8 cellular contexts compared by ENCODE assay signal in the genomic region with DNA sequence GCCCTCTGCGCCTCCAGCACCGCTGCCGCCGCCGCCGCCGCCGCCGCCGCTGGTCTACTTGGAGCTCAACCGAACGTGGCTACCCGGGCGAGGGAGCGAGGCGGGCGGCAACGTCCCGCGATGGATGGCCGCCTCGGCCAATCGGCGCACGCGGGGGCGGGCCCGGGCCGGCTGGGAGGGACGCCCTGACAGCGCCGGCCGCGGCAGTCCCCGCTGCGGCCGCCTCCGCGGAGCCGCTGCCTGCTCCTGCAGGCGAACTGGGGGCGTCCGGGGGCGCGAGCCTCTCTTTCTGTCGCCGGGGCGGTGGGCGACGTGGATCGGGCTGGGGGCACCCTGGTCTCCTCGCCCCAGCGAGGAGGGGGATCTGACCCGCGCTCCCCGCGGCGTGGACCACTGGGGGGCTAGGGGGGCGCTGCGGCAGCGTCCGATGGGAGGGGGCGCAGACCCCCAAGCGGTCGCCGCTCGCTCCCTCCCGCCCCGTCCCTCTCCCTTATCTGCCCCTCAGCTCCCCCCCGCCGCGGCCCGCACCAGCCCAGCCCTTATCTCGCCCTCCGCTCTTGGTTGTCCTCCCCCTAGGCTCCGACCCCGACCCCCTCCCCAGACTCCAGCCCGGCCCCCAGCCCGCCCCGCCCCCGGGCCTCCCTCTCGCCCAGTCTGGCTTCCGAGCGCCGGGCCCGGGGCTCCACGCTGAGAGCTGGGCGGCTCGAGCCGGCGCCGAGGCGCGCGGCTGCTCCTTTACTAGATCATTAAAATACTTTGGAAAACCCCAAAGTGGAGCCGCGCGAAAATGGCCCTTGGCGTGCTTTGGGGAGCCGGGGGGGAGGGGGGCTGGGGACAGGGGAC. TPM values are rescaled to one million over a fixed set of nuclear protein-coding genes. Genes with fewer than 3 reads are reported as not detected.
DNase-seq lines count a peak whose midpoint lies in the region; ATAC-seq and TF ChIP-seq lines count a peak whose summit lies in the region.

A gene (minus strand): TSS at position 56 of the 843 bp plus-strand sequence.

- ATAC-seq in GM21515 (IDR thresholded peaks at IDR 0.05; ENCODE audit: unreplicated experiment) (peak; percentile 85), IMR-90 (ENCODE audit: low read depth) (peak; percentile 92)

- H3K36me3 ChIP-seq in IMR-90 (ENCODE audit: control insufficient read depth, insufficient read depth, low read length) (peaks cover 7% of the 10 kb centered on the region), OCI-LY7 (ENCODE audit: insufficient read depth, low read length) (peaks cover 21% of the 10 kb centered on the region), muscle layer of colon (ENCODE audit: insufficient read depth, low read length) (peaks cover 4% of the 10 kb centered on the region)

- H3K9ac ChIP-seq in IMR-90 (ENCODE audit: low read depth, low read length) (peak within 1 kb of the TSS; percentile 87), muscle layer of colon (ENCODE audit: low read length) (peak within 1 kb of the TSS; percentile 76)

- H4K8ac ChIP-seq in IMR-90 (ENCODE audit: low read depth in 2 of 2, low read length in 2 of 2): peak within 1 kb of the TSS; percentile 64 to 71; a peak in 3 of 4 replicates

- peaks cover 17% of the 10 kb centered on the region for H3K9me1 ChIP-seq in IMR-90 (ENCODE audit: insufficient read depth, low read length)

- peaks cover 12% of the 10 kb centered on the region; the same call in 1 of the 2 replicates for H3K79me2 ChIP-seq in OCI-LY7 (ENCODE audit: insufficient read depth, low read depth, low read length)

- no TSS peak for BruUV-seq in IMR-90 (replicated peaks; lab: Mats Ljungman, UMichigan)
- no TSS peak for BruUV-seq in OCI-LY7 (replicated peaks; lab: Mats Ljungman, UMichigan)

- peak within 1 kb of the TSS; percentile 98 for H3K4me2 ChIP-seq in IMR-90 (ENCODE audit: low read depth, low read length)
- peak within 1 kb of the TSS; percentile 90 for H3K4me2 ChIP-seq in OCI-LY7 (ENCODE audit: low read length)

- dilution Hi-C loops in IMR-90 (cut with HindIII; ENCODE audit: low sequenced_read_pairs, unreplicated experiment): no loop called here

- no peak within 1 kb of the TSS for H2AK5ac ChIP-seq in IMR-90 (ENCODE audit: low read depth, low read length)

- H2AK9ac ChIP-seq in IMR-90 (replicated peaks; ENCODE audit: low read depth, low read length, poor library complexity): peak within 1 kb of the TSS; percentile 80

- POLR2A ChIA-PET in IMR-90 (lab: Charles Lee; ENCODE audit: unreplicated experiment): interaction anchor here (0.6 to 1.0 kb wide), 4 partner anchors 83 to 281 kb away, joined by 3 to 25 read pairs (median 4); no protein-coding TSS in a partner anchor
- POLR2A ChIA-PET in OCI-LY7 (lab: Charles Lee): interaction anchor here (0.5 to 2.3 kb wide), 9 partner anchors 18 to 81 kb away, joined by 3 to 32 read pairs (median 3); no protein-coding TSS in a partner anchor

- H3K79me1 ChIP-seq in IMR-90 (ENCODE audit: low read depth in 1 of 2, low read length in 2 of 2): peaks cover 19 to 38% of the 10 kb centered on the region in 2 experiments

- peak within 1 kb of the TSS; percentile 70 for H3K4ac ChIP-seq in IMR-90 (ENCODE audit: low read depth, low read length)

- no peak within 1 kb of the TSS for H3K23ac ChIP-seq in IMR-90 (ENCODE audit: low read depth, low read length)

- H4K20me1 ChIP-seq in IMR-90 (ENCODE audit: insufficient read depth, low read length): peaks cover 22% of the 10 kb centered on the region
- no peaks in the 10 kb centered on the region; the same call in 1 of the 2 replicates for H4K20me1 ChIP-seq in OCI-LY7 (ENCODE audit: insufficient read depth, low read length)

- H2BK120ac ChIP-seq in IMR-90 (ENCODE audit: low read depth, low read length): peak within 1 kb of the TSS; percentile 73

- H2BK15ac ChIP-seq in IMR-90 (ENCODE audit: low read depth, low read length): peak within 1 kb of the TSS; percentile 12; the same call in 1 of the 3 replicates

- H2AFZ ChIP-seq in IMR-90 (replicated peaks; ENCODE audit: low read length, poor library complexity): peak within 1 kb of the TSS; percentile 91
- H2AFZ ChIP-seq in OCI-LY7 (ENCODE audit: low read length): peak within 1 kb of the TSS; percentile 78; the same call in 1 of the 2 replicates

- peak within 1 kb of the TSS; percentile 60 for H4K5ac ChIP-seq in IMR-90 (ENCODE audit: low read depth, low read length)

- WGBS in IMR-90 (ENCODE audit: extremely low coverage in 2 of 2, insufficient read length in 1 of 2), 2 experiments: 0% methylated on average over 30 of the region's 100 CpGs; no CpG with 5 or more reads in 1 of the 2 experiments

- peak; percentile 3; the same call in 1 of the 2 replicates for TF ChIP-seq RAD21 in IMR-90 (IDR thresholded peaks at IDR 0.05; ENCODE audit: low read length)

- TF ChIP-seq CTCF in IMR-90 (conservative IDR thresholded peaks at IDR 0.05; ENCODE audit: low read depth, low read length) (no peak), OCI-LY7 (conservative IDR thresholded peaks at IDR 0.05; ENCODE audit: low read length) (peak; percentile 43)

- in situ Hi-C loops in IMR-90 (cut with MboI; ENCODE audit: low sequenced_read_pairs): loop anchor here (5.0 kb wide), 1 partner anchor 81 kb away; no protein-coding TSS in a partner anchor

- H3K18ac ChIP-seq in IMR-90 (ENCODE audit: low read depth, low read length): peak within 1 kb of the TSS; percentile 80

- H3K27ac ChIP-seq in IMR-90 (ENCODE audit: insufficient read depth, low read length) (peak within 1 kb of the TSS; percentile 94), OCI-LY7 (ENCODE audit: low read depth, low read length, poor library complexity, severe bottlenecking) (peak within 1 kb of the TSS; percentile 87), muscle layer of colon (ENCODE audit: low read depth, low read length) (peak within 1 kb of the TSS; percentile 83)

- TF ChIP-seq POLR2A in IMR-90 (IDR thresholded peaks at IDR 0.05; ENCODE audit: low read depth, low read length): peak; percentile 44; the same call in 1 of the 2 replicates
- peak; percentile 47 for TF ChIP-seq POLR2A in erythroblast (IDR thresholded peaks at IDR 0.05; ENCODE audit: low read length)

- CTCF ChIA-PET in IMR-90 (lab: Yijun Ruan, JAX): interaction anchor here (0.7 to 1.0 kb wide), 2 partner anchors 13 to 82 kb away, joined by 3 read pairs; no protein-coding TSS in a partner anchor
- CTCF ChIA-PET in OCI-LY7 (lab: Charles Lee; ENCODE audit: unreplicated experiment): interaction anchor here (0.7 to 1.0 kb wide), 3 partner anchors 49 to 133 kb away, joined by 3 to 7 read pairs (median 4); no protein-coding TSS in a partner anchor

- intact Hi-C loops in IMR-90 (cut with micrococcal nuclease): loop anchor here (1.0 to 10.0 kb wide), 7 partner anchors 82 to 542 kb away; no protein-coding TSS in a partner anchor
- intact Hi-C loops in OCI-LY7 (cut with micrococcal nuclease; ENCODE audit: unreplicated experiment): loop anchor here (1.0 to 5.0 kb wide), 6 partner anchors 30 to 204 kb away; a partner anchor contains a TSS

- peak within 1 kb of the TSS; percentile 51 for H4K91ac ChIP-seq in IMR-90 (ENCODE audit: insufficient read depth, low read depth, low read length)

- 0 out of 2 replicates have a peak within 1 kb of the TSS, but pooled peaks have one; percentile 4 for H2BK20ac ChIP-seq in IMR-90 (ENCODE audit: low read depth, low read length)

- H3K9me2 ChIP-seq in OCI-LY7 (ENCODE audit: insufficient read depth, low read length): no peaks in the 10 kb centered on the region

- H3K4me1 ChIP-seq in IMR-90 (ENCODE audit: control insufficient read depth, insufficient read depth, low read length) (peaks cover 22% of the 10 kb centered on the region), OCI-LY7 (ENCODE audit: insufficient read depth, low read length, poor library complexity, severe bottlenecking) (peaks cover 51% of the 10 kb centered on the region), muscle layer of colon (ENCODE audit: insufficient read depth, low read length) (peaks cover 46% of the 10 kb centered on the region)

- H2BK5ac ChIP-seq in IMR-90 (ENCODE audit: low read depth, low read length, poor library complexity, severe bottlenecking): peak within 1 kb of the TSS; percentile 72

- H3K4me3 ChIP-seq in IMR-90 (ENCODE audit: insufficient read depth, low read depth, low read length): peak within 1 kb of the TSS; percentile 92
- H3K4me3 ChIP-seq in OCI-LY7 (ENCODE audit: low read depth, low read length, poor library complexity, severe bottlenecking): peak within 1 kb of the TSS; percentile 91
- peak within 1 kb of the TSS; percentile 68 to 71 for H3K4me3 ChIP-seq in muscle layer of colon (ENCODE audit: low read depth in 1 of 2, low read length in 2 of 2)

- H3K9me3 ChIP-seq in IMR-90 (ENCODE audit: control insufficient read depth, insufficient read depth, low read length) (no peaks in the 10 kb centered on the region), OCI-LY7 (ENCODE audit: low read length) (no peaks in the 10 kb centered on the region), muscle layer of colon (ENCODE audit: low read length) (no peaks in the 10 kb centered on the region)

- DNase-seq in D341Med (ENCODE audit: low spot score) (peak; percentile 98), IMR-90 (peak; percentile 88), OCI-LY7 (ENCODE audit: low spot score) (peak; percentile 93), erythroblast (lab: John Stamatoyannopoulos, UW) (peak; percentile 94 to 98)
- peak; percentile 95 for DNase-seq in activated T-cell treated with anti-CD3 and anti-CD28 coated beads, Interleukin-2, amount 50 U/mL, for 1 hour
- DNase-seq in stimulated activated CD8-positive, alpha-beta memory T cell treated with anti-CD3 and anti-CD28 coated beads, Interleukin-7, amount 100 ng/mL, for 24 hours (ENCODE audit: low read depth): peak; percentile 73

- H3K27me3 ChIP-seq in IMR-90 (ENCODE audit: control insufficient read depth, insufficient read depth, low read length) (no peaks in the 10 kb centered on the region), muscle layer of colon (ENCODE audit: control insufficient read depth in 1 of 2, insufficient read depth in 2 of 2, low read length in 2 of 2) (no peaks in the 10 kb centered on the region)

- H3K56ac ChIP-seq in IMR-90 (ENCODE audit: extremely low read depth, insufficient read depth, low read length): no peak within 1 kb of the TSS

- peak within 1 kb of the TSS; percentile 53; the same call in 1 of the 2 replicates for H3K14ac ChIP-seq in IMR-90 (replicated peaks; ENCODE audit: low read depth, low read length)

TF ChIP-seq in IMR-90, 13 proteins besides CTCF, POLR2A, EP300 and RAD21:
- TF ChIP-seq MAZ (IDR thresholded peaks at IDR 0.05; ENCODE audit: borderline replicate concordance, low read depth, low read length): peak; percentile 11; the same call in 1 of the 2 replicates
- TF ChIP-seq FOS (IDR thresholded peaks at IDR 0.05; ENCODE audit: low read depth, low read length): 0 out of 2 replicates have a peak, but pooled peaks have one; percentile 20
- TF ChIP-seq CEBPB (IDR thresholded peaks at IDR 0.05; ENCODE audit: low read depth, low read length): no peak

RNA-seq across cellular contexts. Expression of the gene that starts here (rescaled TPM):
- total RNA-seq in IMR-90 (2012; rRNA removed) (9.7 and 10.9 TPM in 2 replicates), OCI-LY7 (2022) (44.9 and 53.2 TPM in 2 replicates)
- 39.6 and 40.6 TPM in 2 replicates for polyA plus RNA-seq in IMR-90 (2012; rRNA removed)
- polyA plus RNA-seq in IMR-90 (2012; cell fraction: cytosol; rRNA removed): 18.9 and 49.8 TPM in 2 replicates
- polyA plus RNA-seq in IMR-90 (2012; cell fraction: nucleus; rRNA removed; ENCODE audit: low replicate concordance): 36.1 and 36.7 TPM in 2 replicates
- 11.2 and 16.5 TPM in 2 replicates for total RNA-seq in OCI-LY7 (2014; rRNA removed; shearing (Covaris generic))

Comparison
In these comparisons a context has a peak if more than half of its experiments do, and no peak if none do; other contexts are left out.
1. Peak in every context shown above with its lines: DNase-seq, ATAC-seq, H3K4me3 ChIP-seq and H3K27ac ChIP-seq.